19 cellular contexts compared by ENCODE assay signal in genomic region chr4:152154433-152154832, GRCh38.
DNase-seq lines count a peak whose midpoint lies in the region; ATAC-seq, FAIRE-seq and TF ChIP-seq lines count a peak whose summit lies in the region.
"Had no signal": no experiment of that assay in that cellular context is flagged by ENCODE, and none has a peak within 500 bp of the region (broad histone marks: within the 10 kb centered on the region; RNA-seq: fewer than 3 reads in every experiment).

No MANE protein-coding gene starts in this region.

- H4K20me1 ChIP-seq in astrocyte (ENCODE audit: insufficient read depth, low read length) = no peaks in the 10 kb centered on the region

- no peaks in the 10 kb centered on the region for H3K36me3 ChIP-seq in KOPT-K1 (ENCODE audit: insufficient read depth, low read length)
- no peaks in the 10 kb centered on the region for H3K36me3 ChIP-seq in astrocyte (ENCODE audit: insufficient read depth, low read length)
- H3K36me3 ChIP-seq: BE2C, HAP-1 had no signal

- intact Hi-C loops in activated CD8-positive, alpha-beta T cell treated with anti-CD3 and anti-CD28 coated beads for 36 hours (cut with micrococcal nuclease) = no loop called here

- H3K27ac Mint-ChIP-seq in activated CD8-positive, alpha-beta T cell treated with anti-CD3 and anti-CD28 coated beads for 36 hours = peak overlapping the region; percentile 27
- no peak overlapping the region for H3K27ac Mint-ChIP-seq in activated CD8-positive, alpha-beta T cell treated with anti-CD3 and anti-CD28 coated beads, Interleukin-2, amount 10 ng/mL, durations not matched to agents 7 days and 5 days
- H3K27ac Mint-ChIP-seq in astrocyte (ENCODE audit: unreplicated experiment) = peak overlapping the region; percentile 16

- no peak for TF ChIP-seq CTCF in activated CD8-positive, alpha-beta T cell treated with anti-CD3 and anti-CD28 coated beads for 36 hours (IDR thresholded peaks at IDR 0.05)
- no peak for TF ChIP-seq CTCF in astrocyte (IDR thresholded peaks at IDR 0.05; ENCODE audit: insufficient read depth, low read depth, low read length)

- no peak for DNase-seq in activated CD8-positive, alpha-beta T cell treated with anti-CD3 and anti-CD28 coated beads for 36 hours
- DNase-seq in activated CD8-positive, alpha-beta T cell treated with anti-CD3 and anti-CD28 coated beads, Interleukin-2, amount 10 ng/mL, durations not matched to agents 7 days and 5 days = no peak
- DNase-seq in astrocyte (ENCODE audit: low read depth) = no peak
- DNase-seq in T1000 (lab: John Stamatoyannopoulos, UW) = no peak
- DNase-seq: ACHN; BE2C; C1 segment of cervical spinal cord; CD8-positive, alpha-beta memory T cell; COR-L47; DMS 273 treated with DMSO at 0.1 percent for 48 hours; DMS53; GM23248 had no signal

- no peaks in the 10 kb centered on the region for H3K9me3 Mint-ChIP-seq in activated CD8-positive, alpha-beta T cell treated with anti-CD3 and anti-CD28 coated beads for 36 hours
- no peaks in the 10 kb centered on the region for H3K9me3 Mint-ChIP-seq in activated CD8-positive, alpha-beta T cell treated with anti-CD3 and anti-CD28 coated beads, Interleukin-2, amount 10 ng/mL, durations not matched to agents 7 days and 5 days (ENCODE audit: insufficient read depth)
- peaks cover 5% of the 10 kb centered on the region for H3K9me3 Mint-ChIP-seq in astrocyte (ENCODE audit: unreplicated experiment)

- H3K27me3 Mint-ChIP-seq in activated CD8-positive, alpha-beta T cell treated with anti-CD3 and anti-CD28 coated beads for 36 hours = no peaks in the 10 kb centered on the region
- H3K27me3 Mint-ChIP-seq in activated CD8-positive, alpha-beta T cell treated with anti-CD3 and anti-CD28 coated beads, Interleukin-2, amount 10 ng/mL, durations not matched to agents 7 days and 5 days (ENCODE audit: low read depth) = peaks cover 7% of the 10 kb centered on the region
- H3K27me3 Mint-ChIP-seq in astrocyte (ENCODE audit: low read depth, unreplicated experiment) = peaks cover 12% of the 10 kb centered on the region

- H3K27me3 ChIP-seq in astrocyte (ENCODE audit: insufficient read depth, low read length) = peaks cover 6% of the 10 kb centered on the region
- H3K27me3 ChIP-seq: BE2C had no signal

- no peaks in the 10 kb centered on the region for H3K79me2 ChIP-seq in astrocyte (ENCODE audit: insufficient read depth, low read length)

- H3K9me3 ChIP-seq in KOPT-K1 (ENCODE audit: insufficient read depth, low read length, poor library complexity, severe bottlenecking) = no peaks in the 10 kb centered on the region
- H3K9me3 ChIP-seq in astrocyte (ENCODE audit: insufficient read depth, low read depth, low read length) = no peaks in the 10 kb centered on the region
- H3K9me3 ChIP-seq: BE2C, HAP-1 had no signal

- H3K4me1 ChIP-seq in astrocyte (ENCODE audit: insufficient read depth, low read length) = no peaks in the 10 kb centered on the region
- H3K4me1 ChIP-seq: BE2C, HAP-1 had no signal

- no peak overlapping the region for H3K4me3 Mint-ChIP-seq in activated CD8-positive, alpha-beta T cell treated with anti-CD3 and anti-CD28 coated beads for 36 hours
- H3K4me3 Mint-ChIP-seq in activated CD8-positive, alpha-beta T cell treated with anti-CD3 and anti-CD28 coated beads, Interleukin-2, amount 10 ng/mL, durations not matched to agents 7 days and 5 days = no peak overlapping the region
- no peak overlapping the region for H3K4me3 Mint-ChIP-seq in astrocyte (ENCODE audit: unreplicated experiment)
- H3K4me3 Mint-ChIP-seq: CD8-positive, alpha-beta memory T cell had no signal

- H3K36me3 Mint-ChIP-seq in activated CD8-positive, alpha-beta T cell treated with anti-CD3 and anti-CD28 coated beads for 36 hours (ENCODE audit: low read depth) = no peaks in the 10 kb centered on the region
- H3K36me3 Mint-ChIP-seq in activated CD8-positive, alpha-beta T cell treated with anti-CD3 and anti-CD28 coated beads, Interleukin-2, amount 10 ng/mL, durations not matched to agents 7 days and 5 days (ENCODE audit: low read depth) = peaks cover 1% of the 10 kb centered on the region
- no peaks in the 10 kb centered on the region for H3K36me3 Mint-ChIP-seq in astrocyte (ENCODE audit: low read depth, unreplicated experiment)
- H3K36me3 Mint-ChIP-seq: CD4-positive, CD25-positive, alpha-beta regulatory T cell; CD8-positive, alpha-beta memory T cell had no signal

- CTCF ChIA-PET in activated CD8-positive, alpha-beta T cell treated with anti-CD3 and anti-CD28 coated beads for 36 hours (lab: Charles Lee) = no interaction called here
- CTCF ChIA-PET in activated CD8-positive, alpha-beta T cell treated with anti-CD3 and anti-CD28 coated beads, Interleukin-2, amount 10 ng/mL, durations not matched to agents 7 days and 5 days (lab: Charles Lee) = no interaction called here

- peaks cover 19% of the 10 kb centered on the region for H3K4me1 Mint-ChIP-seq in activated CD8-positive, alpha-beta T cell treated with anti-CD3 and anti-CD28 coated beads for 36 hours (ENCODE audit: low read depth)
- H3K4me1 Mint-ChIP-seq in activated CD8-positive, alpha-beta T cell treated with anti-CD3 and anti-CD28 coated beads, Interleukin-2, amount 10 ng/mL, durations not matched to agents 7 days and 5 days (ENCODE audit: low read depth) = peaks cover 10% of the 10 kb centered on the region
- H3K4me1 Mint-ChIP-seq in astrocyte (ENCODE audit: low read depth, unreplicated experiment) = peaks cover 6% of the 10 kb centered on the region

- no peak overlapping the region for H3K4me3 ChIP-seq in astrocyte (ENCODE audit: insufficient read depth, low read depth, low read length)
- H3K4me3 ChIP-seq: GM23248, HAP-1 had no signal

- no peak overlapping the region for H3K9ac ChIP-seq in astrocyte (ENCODE audit: low read length)
- H3K9ac ChIP-seq: GM23248 had no signal

- no peak for ATAC-seq in activated CD8-positive, alpha-beta T cell treated with anti-CD3 and anti-CD28 coated beads for 36 hours
- ATAC-seq in activated CD8-positive, alpha-beta T cell treated with anti-CD3 and anti-CD28 coated beads, Interleukin-2, amount 10 ng/mL, durations not matched to agents 7 days and 5 days = no peak
- no peak for ATAC-seq in GM18861 (IDR thresholded peaks at IDR 0.05; ENCODE audit: unreplicated experiment)

- FAIRE-seq in astrocyte (lab: Jason Lieb, UNC) = no peak
- FAIRE-seq: A204.1, G401.6, GM12891 had no signal

- no peak overlapping the region for H2AFZ ChIP-seq in astrocyte (ENCODE audit: low read depth, low read length)
- H2AFZ ChIP-seq: GM23248 had no signal

- H3K27ac ChIP-seq in KOPT-K1 (ENCODE audit: low read depth, low read length, poor library complexity, severe bottlenecking) (peak overlapping the region; percentile 48), astrocyte (ENCODE audit: low read depth, low read length) (no peak overlapping the region)
- H3K27ac ChIP-seq: GM23248 had no signal

- H3K4me2 ChIP-seq in astrocyte (ENCODE audit: low read length) = no peak overlapping the region

- POLR2A ChIA-PET in activated CD8-positive, alpha-beta T cell treated with anti-CD3 and anti-CD28 coated beads for 36 hours (lab: Charles Lee) = no interaction called here
- POLR2A ChIA-PET in activated CD8-positive, alpha-beta T cell treated with anti-CD3 and anti-CD28 coated beads, Interleukin-2, amount 10 ng/mL, durations not matched to agents 7 days and 5 days (lab: Charles Lee) = no interaction called here
